14 cellular contexts compared by ENCODE assay signal in genomic region chr3:134348524-134348923, GRCh38. TPM values are rescaled to one million over a fixed set of nuclear protein-coding genes. Genes with fewer than 3 reads are reported as not detected.
DNase-seq lines count a peak whose midpoint lies in the region; ATAC-seq and TF ChIP-seq lines count a peak whose summit lies in the region.
"Had no signal": no experiment of that assay in that cellular context is flagged by ENCODE, and none has a peak within 500 bp of the region (broad histone marks: within the 10 kb centered on the region; RNA-seq: fewer than 3 reads in every experiment).

No MANE protein-coding gene starts in this region.

- no peak for TF ChIP-seq CTCF in RWPE2 (IDR thresholded peaks at IDR 0.05; ENCODE audit: poor library complexity, severe bottlenecking)
- no peak for TF ChIP-seq CTCF in foreskin fibroblast (IDR thresholded peaks at IDR 0.05; ENCODE audit: low read depth, low read length)
- no peak for TF ChIP-seq CTCF in osteocyte (IDR thresholded peaks at IDR 0.05)

- H3K9me3 Mint-ChIP-seq in osteocyte (ENCODE audit: unreplicated experiment): peaks cover 10% of the 10 kb centered on the region

- no peaks in the 10 kb centered on the region for H3K27me3 Mint-ChIP-seq in osteocyte (ENCODE audit: unreplicated experiment)

- H3K4me3 ChIP-seq in RWPE2 (ENCODE audit: severe bottlenecking) (no peak overlapping the region), foreskin fibroblast (ENCODE audit: low read depth in 1 of 2, low read length in 2 of 2) (no peak overlapping the region)
- H3K4me3 ChIP-seq: BLaER1 had no signal

- peaks cover 10% of the 10 kb centered on the region for H3K9me3 ChIP-seq in RWPE2 (ENCODE audit: severe bottlenecking)

- peaks cover 12% of the 10 kb centered on the region for H3K36me3 Mint-ChIP-seq in osteocyte (ENCODE audit: unreplicated experiment)

- ATAC-seq in RWPE2 (ENCODE audit: low read depth) (peak; percentile 7; the same call in 2 of the 3 replicates), GM19328 (IDR thresholded peaks at IDR 0.05; ENCODE audit: unreplicated experiment) (no peak)

- no peak overlapping the region for H3K27ac Mint-ChIP-seq in osteocyte (ENCODE audit: unreplicated experiment)

- DNase-seq in ELR (ENCODE audit: low read depth) (peak; percentile 92), RWPE2 (ENCODE audit: low spot score) (peak; percentile 51), foreskin fibroblast (peak; percentile 81 to 85), renal cortical epithelial cell (ENCODE audit: low read depth) (peak; percentile 73), occipital lobe (lab: John Stamatoyannopoulos, UW) (no peak), HuH-7.5 (ENCODE audit: low spot score) (no peak), osteocyte (ENCODE audit: extremely low spot score, unreplicated experiment) (no peak)
- DNase-seq: activated CD4-positive, alpha-beta T cell treated with anti-CD3 and anti-CD28 coated beads, Interleukin-2, amount 50 U/mL, for 48 hours; activated naive CD4-positive, alpha-beta T cell treated with anti-CD3 and anti-CD28 coated beads, Interleukin-2, amount 50 U/mL, for 16 hours; Karpas-422; stimulated activated naive CD4-positive, alpha-beta T cell had no signal

- H3K27me3 ChIP-seq in RWPE2 (ENCODE audit: insufficient read depth, poor library complexity, severe bottlenecking): no peaks in the 10 kb centered on the region
- H3K27me3 ChIP-seq: BLaER1 had no signal

- peaks cover 37% of the 10 kb centered on the region for H3K4me1 Mint-ChIP-seq in osteocyte (ENCODE audit: unreplicated experiment)

- peak overlapping the region; percentile 96 for H3K27ac ChIP-seq in RWPE2 (ENCODE audit: poor library complexity, severe bottlenecking)
- H3K27ac ChIP-seq: BLaER1 had no signal

- no peaks in the 10 kb centered on the region for H3K36me3 ChIP-seq in RWPE2 (ENCODE audit: low read depth)
- H3K36me3 ChIP-seq: BLaER1 had no signal

- H3K4me3 Mint-ChIP-seq in osteocyte (ENCODE audit: unreplicated experiment): no peak overlapping the region

- peaks cover 32% of the 10 kb centered on the region for H3K4me1 ChIP-seq in RWPE2 (ENCODE audit: insufficient read depth, poor library complexity, severe bottlenecking)

RNA-seq across cellular contexts. Expression of gene AMOTL2, which starts 25.7 kb away (rescaled TPM):
- total RNA-seq in renal cortical epithelial cell: 141 and 180 TPM in 2 replicates
- 73.8 TPM for total RNA-seq in occipital lobe
- 195 and 199 TPM in 2 replicates for total RNA-seq in osteocyte
- total RNA-seq: T-helper 1 cell treated with Interleukin-12 subunit alpha and Interleukin-12 subunit beta and Interleukin-4 antibody, amounts not matched to agents 30 ng/mL and 1 ng/mL, for 36 hours had no signal

Comparison
In these comparisons a context has a peak if more than half of its experiments do, and no peak if none do; other contexts are left out.
1. DNase-seq: peak in ELR (single experiment), RWPE2 (single experiment), foreskin fibroblast (2 of 2) and renal cortical epithelial cell (single experiment); none in occipital lobe (single experiment), HuH-7.5 (single experiment) and osteocyte (single experiment).